ENCODE assay signal across 10 cellular contexts in the genomic region with DNA sequence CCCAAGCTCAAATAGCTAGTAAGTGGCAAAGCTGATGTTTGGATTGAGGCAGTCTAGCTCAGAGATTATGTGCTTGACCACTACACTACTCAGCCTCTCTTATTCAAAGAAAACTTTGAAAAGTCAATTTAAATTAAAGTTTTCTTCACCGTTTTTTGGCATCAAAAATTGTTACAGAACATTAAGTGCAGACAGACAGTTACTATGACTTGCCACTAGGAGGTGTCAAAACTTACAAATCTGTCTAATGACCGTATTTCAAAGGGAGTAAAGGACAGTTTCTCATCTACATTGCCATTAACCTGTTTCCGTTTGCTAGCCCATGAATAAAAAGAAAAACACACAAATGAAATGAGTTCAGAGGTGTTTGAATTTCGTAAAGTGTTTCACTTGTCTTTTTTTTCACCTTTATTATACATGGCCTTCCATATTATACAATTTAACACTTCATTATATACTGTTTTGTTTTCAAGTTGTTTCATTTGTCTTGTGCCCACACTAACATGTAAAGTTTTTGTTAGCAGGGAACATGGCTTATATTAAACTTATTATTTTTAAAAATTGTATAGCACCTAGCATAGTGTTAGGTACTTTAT. TPM values are rescaled to one million over a fixed set of nuclear protein-coding genes. Genes with fewer than 3 reads are reported as not detected.
DNase-seq lines count a peak whose midpoint lies in the region; ATAC-seq and TF ChIP-seq lines count a peak whose summit lies in the region.
"Had no signal": no experiment of that assay in that cellular context is flagged by ENCODE, and none has a peak within 500 bp of the region (broad histone marks: within the 10 kb centered on the region; RNA-seq: fewer than 3 reads in every experiment).

No MANE protein-coding gene starts in this region.

- no peaks in the 10 kb centered on the region for H3K27me3 ChIP-seq in right atrium auricular region

- peak; percentile 65 to 71 for ATAC-seq in activated T-cell treated with anti-CD3 and anti-CD28 coated beads, Interleukin-2, amount 50 U/mL, for 4 hours
- ATAC-seq in WTC11: peak; percentile 56; the same call in 1 of the 2 replicates
- ATAC-seq in stimulated activated naive B cell treated with anti-CD40 and anti-IgM and Interleukin-4, amounts not matched to agents 10 μg/mL and 1 μg/mL and 100 μg/mL, for 72 hours (replicated peaks): peak; percentile 76 to 79

- POLR2A ChIA-PET in WTC11 (lab: Charles Lee): no interaction called here

- no peaks in the 10 kb centered on the region for H3K4me1 ChIP-seq in right atrium auricular region

- H3K36me3 Mint-ChIP-seq in activated T-cell treated with anti-CD3 and anti-CD28 coated beads, Interleukin-2, amount 50 U/mL, for 4 hours (ENCODE audit: insufficient read depth): no peaks in the 10 kb centered on the region
- H3K36me3 Mint-ChIP-seq in activated T-cell treated with anti-CD3 and anti-CD28 coated beads, Interleukin-2, amount 50 U/mL, for 24 hours (ENCODE audit: low read depth): no peaks in the 10 kb centered on the region
- H3K36me3 Mint-ChIP-seq in WTC11: no peaks in the 10 kb centered on the region
- H3K36me3 Mint-ChIP-seq in stimulated activated naive B cell treated with anti-CD40 and anti-IgM and Interleukin-4, amounts not matched to agents 10 μg/mL and 1 μg/mL and 100 μg/mL, for 72 hours: no peaks in the 10 kb centered on the region

- no peaks in the 10 kb centered on the region for H3K9me3 ChIP-seq in right atrium auricular region

- CTCF ChIA-PET in WTC11 (lab: Charles Lee): interaction anchor here (1.0 to 2.5 kb wide), 4 partner anchors 15 to 61 kb away, joined by 3 to 22 read pairs (median 5); no protein-coding TSS in a partner anchor

- H3K36me3 ChIP-seq in right atrium auricular region: no peaks in the 10 kb centered on the region

- no peak overlapping the region for H3K4me3 ChIP-seq in right atrium auricular region

- TF ChIP-seq CTCF in WTC11 (IDR thresholded peaks at IDR 0.05): peak; percentile 76
- peak; percentile 60 to 71 for TF ChIP-seq CTCF in right atrium auricular region (IDR thresholded peaks at IDR 0.05)

- no peaks in the 10 kb centered on the region for H3K9me3 Mint-ChIP-seq in activated T-cell treated with anti-CD3 and anti-CD28 coated beads, Interleukin-2, amount 50 U/mL, for 4 hours
- H3K9me3 Mint-ChIP-seq in activated T-cell treated with anti-CD3 and anti-CD28 coated beads, Interleukin-2, amount 50 U/mL, for 24 hours: no peaks in the 10 kb centered on the region
- no peaks in the 10 kb centered on the region for H3K9me3 Mint-ChIP-seq in WTC11
- no peaks in the 10 kb centered on the region for H3K9me3 Mint-ChIP-seq in stimulated activated naive B cell treated with anti-CD40 and anti-IgM and Interleukin-4, amounts not matched to agents 10 μg/mL and 1 μg/mL and 100 μg/mL, for 72 hours
- H3K9me3 Mint-ChIP-seq: dendritic cell treated with granulocyte-macrophage colony-stimulating factor and Interleukin-4, amounts not matched to agents 40 ng/mL and 50 ng/mL, for 4 days; stimulated activated naive CD8-positive, alpha-beta T cell treated with anti-CD3 and anti-CD28 coated beads, Interleukin-15, Interleukin-2, amounts not matched to agents 100 ng/mL and 50 ng/mL, for 24 hours had no signal

- peaks cover 14% of the 10 kb centered on the region for H3K27me3 Mint-ChIP-seq in activated T-cell treated with anti-CD3 and anti-CD28 coated beads, Interleukin-2, amount 50 U/mL, for 4 hours (ENCODE audit: low read depth)
- H3K27me3 Mint-ChIP-seq in activated T-cell treated with anti-CD3 and anti-CD28 coated beads, Interleukin-2, amount 50 U/mL, for 24 hours: no peaks in the 10 kb centered on the region
- no peaks in the 10 kb centered on the region for H3K27me3 Mint-ChIP-seq in WTC11 (ENCODE audit: low read depth)
- peaks cover 0 to 3% of the 10 kb centered on the region in 2 donors for H3K27me3 Mint-ChIP-seq in stimulated activated naive B cell treated with anti-CD40 and anti-IgM and Interleukin-4, amounts not matched to agents 10 μg/mL and 1 μg/mL and 100 μg/mL, for 72 hours
- H3K27me3 Mint-ChIP-seq: dendritic cell treated with granulocyte-macrophage colony-stimulating factor and Interleukin-4, amounts not matched to agents 40 ng/mL and 50 ng/mL, for 4 days had no signal

- DNase-seq in activated T-cell treated with anti-CD3 and anti-CD28 coated beads, Interleukin-2, amount 50 U/mL, for 4 hours: no peak
- no peak for DNase-seq in activated T-cell treated with anti-CD3 and anti-CD28 coated beads, Interleukin-2, amount 50 U/mL, for 24 hours
- DNase-seq in HCEC 1CT: peak; percentile 49
- DNase-seq in NCI-H1694 treated with DMSO at 0.1 percent for 48 hours (lab: John Stamatoyannopoulos, UW): peak; percentile 88
- DNase-seq in WTC11 (ENCODE audit: low spot score): no peak
- no peak for DNase-seq in right atrium auricular region (ENCODE audit: low spot score)
- DNase-seq in stimulated activated naive B cell treated with anti-CD40 and anti-IgM and Interleukin-4, amounts not matched to agents 10 μg/mL and 1 μg/mL and 100 μg/mL, for 72 hours: no peak
- no peak for DNase-seq in anterior cingulate cortex (lab: John Stamatoyannopoulos, UW)

- no peak overlapping the region for H3K4me3 Mint-ChIP-seq in activated T-cell treated with anti-CD3 and anti-CD28 coated beads, Interleukin-2, amount 50 U/mL, for 4 hours
- no peak overlapping the region for H3K4me3 Mint-ChIP-seq in activated T-cell treated with anti-CD3 and anti-CD28 coated beads, Interleukin-2, amount 50 U/mL, for 24 hours
- no peak overlapping the region for H3K4me3 Mint-ChIP-seq in WTC11
- H3K4me3 Mint-ChIP-seq in stimulated activated naive B cell treated with anti-CD40 and anti-IgM and Interleukin-4, amounts not matched to agents 10 μg/mL and 1 μg/mL and 100 μg/mL, for 72 hours: no peak overlapping the region
- H3K4me3 Mint-ChIP-seq: dendritic cell treated with granulocyte-macrophage colony-stimulating factor and Interleukin-4, amounts not matched to agents 40 ng/mL and 50 ng/mL, for 4 days; stimulated activated naive CD8-positive, alpha-beta T cell treated with anti-CD3 and anti-CD28 coated beads, Interleukin-15, Interleukin-2, amounts not matched to agents 100 ng/mL and 50 ng/mL, for 24 hours had no signal

- no peak overlapping the region for H3K27ac ChIP-seq in right atrium auricular region

- no peak overlapping the region for H3K27ac Mint-ChIP-seq in activated T-cell treated with anti-CD3 and anti-CD28 coated beads, Interleukin-2, amount 50 U/mL, for 24 hours
- H3K27ac Mint-ChIP-seq in WTC11: no peak overlapping the region
- H3K27ac Mint-ChIP-seq in stimulated activated naive B cell treated with anti-CD40 and anti-IgM and Interleukin-4, amounts not matched to agents 10 μg/mL and 1 μg/mL and 100 μg/mL, for 72 hours: no peak overlapping the region
- H3K27ac Mint-ChIP-seq: dendritic cell treated with granulocyte-macrophage colony-stimulating factor and Interleukin-4, amounts not matched to agents 40 ng/mL and 50 ng/mL, for 4 days; stimulated activated naive CD8-positive, alpha-beta T cell treated with anti-CD3 and anti-CD28 coated beads, Interleukin-15, Interleukin-2, amounts not matched to agents 100 ng/mL and 50 ng/mL, for 24 hours had no signal

- peaks cover 3% of the 10 kb centered on the region for H3K4me1 Mint-ChIP-seq in activated T-cell treated with anti-CD3 and anti-CD28 coated beads, Interleukin-2, amount 50 U/mL, for 4 hours (ENCODE audit: low read depth)
- no peaks in the 10 kb centered on the region for H3K4me1 Mint-ChIP-seq in activated T-cell treated with anti-CD3 and anti-CD28 coated beads, Interleukin-2, amount 50 U/mL, for 24 hours (ENCODE audit: low read depth)
- peaks cover 10% of the 10 kb centered on the region for H3K4me1 Mint-ChIP-seq in WTC11
- peaks cover 2 to 6% of the 10 kb centered on the region in 2 donors for H3K4me1 Mint-ChIP-seq in stimulated activated naive B cell treated with anti-CD40 and anti-IgM and Interleukin-4, amounts not matched to agents 10 μg/mL and 1 μg/mL and 100 μg/mL, for 72 hours

TF ChIP-seq in WTC11, 78 proteins besides CTCF, POLR2A, EP300 and RAD21 (continues in another document):
- TF ChIP-seq FOXJ3 (CRISPR knock-in tag; IDR thresholded peaks at IDR 0.05; ENCODE audit: borderline replicate concordance): no peak
- no peak for TF ChIP-seq NR1H2 (CRISPR knock-in tag; IDR thresholded peaks at IDR 0.05)
- TF ChIP-seq ZNF396 (CRISPR knock-in tag; IDR thresholded peaks at IDR 0.05; ENCODE audit: borderline replicate concordance): no peak
- TF ChIP-seq, protein P1, sequence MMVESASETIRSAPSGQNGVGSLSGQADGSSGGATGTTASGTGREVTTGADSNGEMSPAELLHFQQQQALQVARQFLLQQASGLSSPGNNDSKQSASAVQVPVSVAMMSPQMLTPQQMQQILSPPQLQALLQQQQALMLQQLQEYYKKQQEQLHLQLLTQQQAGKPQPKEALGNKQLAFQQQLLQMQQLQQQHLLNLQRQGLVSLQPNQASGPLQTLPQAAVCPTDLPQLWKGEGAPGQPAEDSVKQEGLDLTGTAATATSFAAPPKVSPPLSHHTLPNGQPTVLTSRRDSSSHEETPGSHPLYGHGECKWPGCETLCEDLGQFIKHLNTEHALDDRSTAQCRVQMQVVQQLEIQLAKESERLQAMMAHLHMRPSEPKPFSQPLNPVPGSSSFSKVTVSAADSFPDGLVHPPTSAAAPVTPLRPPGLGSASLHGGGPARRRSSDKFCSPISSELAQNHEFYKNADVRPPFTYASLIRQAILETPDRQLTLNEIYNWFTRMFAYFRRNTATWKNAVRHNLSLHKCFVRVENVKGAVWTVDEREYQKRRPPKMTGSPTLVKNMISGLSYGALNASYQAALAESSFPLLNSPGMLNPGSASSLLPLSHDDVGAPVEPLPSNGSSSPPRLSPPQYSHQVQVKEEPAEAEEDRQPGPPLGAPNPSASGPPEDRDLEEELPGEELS (CRISPR knock-in tag; IDR thresholded peaks at IDR 0.05): no peak
- TF ChIP-seq, protein P2, sequence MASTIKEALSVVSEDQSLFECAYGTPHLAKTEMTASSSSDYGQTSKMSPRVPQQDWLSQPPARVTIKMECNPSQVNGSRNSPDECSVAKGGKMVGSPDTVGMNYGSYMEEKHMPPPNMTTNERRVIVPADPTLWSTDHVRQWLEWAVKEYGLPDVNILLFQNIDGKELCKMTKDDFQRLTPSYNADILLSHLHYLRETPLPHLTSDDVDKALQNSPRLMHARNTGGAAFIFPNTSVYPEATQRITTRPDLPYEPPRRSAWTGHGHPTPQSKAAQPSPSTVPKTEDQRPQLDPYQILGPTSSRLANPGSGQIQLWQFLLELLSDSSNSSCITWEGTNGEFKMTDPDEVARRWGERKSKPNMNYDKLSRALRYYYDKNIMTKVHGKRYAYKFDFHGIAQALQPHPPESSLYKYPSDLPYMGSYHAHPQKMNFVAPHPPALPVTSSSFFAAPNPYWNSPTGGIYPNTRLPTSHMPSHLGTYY (CRISPR knock-in tag; IDR thresholded peaks at IDR 0.05): no peak

RNA-seq across cellular contexts. Expression of a gene that starts 57.4 kb away (rescaled TPM):
- 10 to 100 TPM; 37.4 to 42.7 (median 42.3) TPM for total RNA-seq in activated T-cell treated with anti-CD3 and anti-CD28 coated beads, Interleukin-2, amount 50 U/mL, for 4 hours
- total RNA-seq in WTC11 (2021) (111 to 120 TPM (median 113 TPM) in 3 replicates), right atrium auricular region (1 to 10 TPM; 6.2 to 6.3 TPM)

Comparison
In these comparisons a context has a peak if more than half of its experiments do, and no peak if none do; other contexts are left out.
1. DNase-seq: peak in HCEC 1CT (single experiment) and NCI-H1694 treated with DMSO at 0.1 percent for 48 hours (single experiment); none in activated T-cell treated with anti-CD3 and anti-CD28 coated beads, Interleukin-2, amount 50 U/mL, for 4 hours (single experiment), activated T-cell treated with anti-CD3 and anti-CD28 coated beads, Interleukin-2, amount 50 U/mL, for 24 hours (single experiment), WTC11 (single experiment), right atrium auricular region (single experiment), stimulated activated naive B cell treated with anti-CD40 and anti-IgM and Interleukin-4, amounts not matched to agents 10 μg/mL and 1 μg/mL and 100 μg/mL, for 72 hours (single experiment) and anterior cingulate cortex (0 of 58).
2. RNA of a gene that starts 57.4 kb away (total RNA-seq): 111 to 120 TPM in WTC11 and 37.4 to 42.7 TPM in activated T-cell treated with anti-CD3 and anti-CD28 coated beads, Interleukin-2, amount 50 U/mL, for 4 hours; 6.2 to 6.3 TPM in right atrium auricular region; every median in the first group is over 4 times any median in the second.
3. Peak in every context shown above with its lines, with median percentiles within 50 percentile points of each other: ATAC-seq.